ENCODE assay signal across 9 cellular contexts in the genomic region with DNA sequence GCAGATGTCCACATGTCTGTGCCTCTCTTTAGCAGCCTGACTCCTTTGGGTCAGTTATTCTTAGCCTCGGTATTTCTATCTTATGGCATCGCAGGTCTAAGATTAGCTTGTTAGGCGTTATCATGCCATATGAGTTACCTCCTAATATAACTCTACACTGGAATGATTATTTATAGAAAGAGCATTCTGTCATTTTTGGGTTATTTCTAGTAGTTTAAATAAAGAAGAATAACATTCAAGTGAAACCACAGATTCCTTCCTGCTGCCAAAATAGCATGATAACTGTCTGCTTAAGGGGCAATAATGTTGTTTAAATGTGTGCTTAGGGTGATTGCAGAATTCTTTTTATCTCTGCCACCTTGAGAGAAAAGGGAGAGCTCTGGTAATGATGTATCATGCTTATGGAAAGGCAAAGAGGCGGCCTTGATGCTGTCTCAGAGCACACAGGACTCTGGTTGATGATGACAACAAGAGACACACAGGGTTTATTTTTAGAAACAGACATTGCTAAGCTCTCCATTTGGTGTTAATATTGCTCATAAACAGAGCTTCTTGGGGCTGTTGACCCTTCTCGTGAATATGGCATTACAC. TPM values are rescaled to one million over a fixed set of nuclear protein-coding genes. Genes with fewer than 3 reads are reported as not detected.
DNase-seq lines count a peak whose midpoint lies in the region; ATAC-seq and TF ChIP-seq lines count a peak whose summit lies in the region.
"Had no signal": no experiment of that assay in that cellular context is flagged by ENCODE, and none has a peak within 500 bp of the region (broad histone marks: within the 10 kb centered on the region; RNA-seq: fewer than 3 reads in every experiment).

No MANE protein-coding gene starts in this region.

- ATAC-seq in GM21619 (IDR thresholded peaks at IDR 0.05; ENCODE audit: unreplicated experiment) = peak; percentile 30
- ATAC-seq in heart right ventricle = peak in 7 of 8 donors; percentile 16 to 71 (median 59)

- H3K4me3 ChIP-seq in heart right ventricle (no peak overlapping the region), HAP-1 (no peak overlapping the region)

- H3K27me3 ChIP-seq in heart right ventricle (no peaks in the 10 kb centered on the region), HAP-1 (ENCODE audit: low read depth) (no peaks in the 10 kb centered on the region)

- in situ Hi-C loops in KBM-7 (cut with MboI; ENCODE audit: low pct_unique_long_range_greater_than_20kb, low sequenced_read_pairs) (no loop called here), HAP-1 (cut with MboI; ENCODE audit: low sequenced_read_pairs) (no loop called here)

- no peaks in the 10 kb centered on the region for H3K36me3 ChIP-seq in heart right ventricle
- H3K36me3 ChIP-seq in HAP-1 (replicated peaks) = peaks cover 66% of the 10 kb centered on the region

- 30 to 45% methylated on average over 5 of the region's 5 CpGs for WGBS in heart right ventricle, 2 donors

- TF ChIP-seq CTCF in heart right ventricle (IDR thresholded peaks at IDR 0.05) = no peak

- H3K4me1 ChIP-seq in heart right ventricle (peaks cover 0 to 66% (median 33%) of the 10 kb centered on the region in 9 donors), HAP-1 (peaks cover 92% of the 10 kb centered on the region)

- no peaks in the 10 kb centered on the region for H3K9me3 ChIP-seq in heart right ventricle
- H3K9me3 ChIP-seq in HAP-1 = no peaks in the 10 kb centered on the region

- intact Hi-C loops in heart right ventricle (cut with DNase I) = no loop called here

- peak overlapping the region; percentile 10 to 80 (median 66) for H3K27ac ChIP-seq in heart right ventricle

- DNase-seq in GM03348 (ENCODE audit: low spot score) (peak; percentile 55), KBM-7 (peak; percentile 15), heart right ventricle (no peak), NCI-H1092 (lab: John Stamatoyannopoulos, UW) (no peak), Ammon's horn (ENCODE audit: low spot score) (no peak), HAP-1 (ENCODE audit: low spot score in 2 of 2) (no peak)
- DNase-seq in stimulated activated CD4-positive, alpha-beta T cell treated with anti-CD3 and anti-CD28 coated beads, Interleukin-2, amount 100 ng/mL, for 24 hours = no peak
- DNase-seq: activated CD4-positive, alpha-beta T cell treated with anti-CD3 and anti-CD28 coated beads, Interleukin-2, amount 50 U/mL, for 4 hours had no signal

RNA-seq across cellular contexts. Expression of a gene that starts 10.4 kb away (rescaled TPM):
- total RNA-seq in heart right ventricle = 10 to 100 TPM in 9 of 10 donors, 1 to 10 TPM in 1; 8.3 to 66.1 (median 43.2) TPM
- 1 to 10 TPM; 1.9 to 8.0 TPM for polyA plus RNA-seq in heart right ventricle

Comparison
In these comparisons a context has a peak if more than half of its experiments do, and no peak if none do; other contexts are left out.
1. DNase-seq: peak in GM03348 (single experiment) and KBM-7 (single experiment); none in heart right ventricle (0 of 2), NCI-H1092 (single experiment), Ammon's horn (single experiment), stimulated activated CD4-positive, alpha-beta T cell treated with anti-CD3 and anti-CD28 coated beads, Interleukin-2, amount 100 ng/mL, for 24 hours (0 of 2) and HAP-1 (0 of 2).